Comparison of ENCODE assay signal across 20 cellular contexts in genomic region chr6:14053776-14054175, GRCh38.
DNase-seq lines count a peak whose midpoint lies in the region; ATAC-seq, FAIRE-seq and TF ChIP-seq lines count a peak whose summit lies in the region.
"Had no signal": no experiment of that assay in that cellular context is flagged by ENCODE, and none has a peak within 500 bp of the region (broad histone marks: within the 10 kb centered on the region; RNA-seq: fewer than 3 reads in every experiment).

No MANE protein-coding gene starts in this region.

- H3K23ac ChIP-seq in IMR-90 (ENCODE audit: low read depth, low read length), result no peak overlapping the region

- no peak overlapping the region for H3K4me3 ChIP-seq in IMR-90 (ENCODE audit: insufficient read depth, low read depth, low read length)
- no peak overlapping the region for H3K4me3 ChIP-seq in K562
- H3K4me3 ChIP-seq: PC-9 had no signal

- no peak overlapping the region for H4K91ac ChIP-seq in IMR-90 (ENCODE audit: insufficient read depth, low read depth, low read length)

- dilution Hi-C loops in IMR-90 (cut with HindIII; ENCODE audit: low sequenced_read_pairs, unreplicated experiment), result no loop called here

- no peak overlapping the region for H3K27ac ChIP-seq in IMR-90 (ENCODE audit: insufficient read depth, low read length)
- H3K27ac ChIP-seq in K562 (ENCODE audit: extremely low read depth, low read depth, low read length), result no peak overlapping the region
- no peak overlapping the region for H3K27ac ChIP-seq in foreskin keratinocyte
- H3K27ac ChIP-seq: PC-9 had no signal

- no peak overlapping the region for H4K5ac ChIP-seq in IMR-90 (ENCODE audit: low read depth, low read length)

- no peak overlapping the region for H3K4ac ChIP-seq in IMR-90 (ENCODE audit: low read depth, low read length)

- DNase-seq in EL (peak; percentile 38), IMR-90 (peak; percentile 48), K562 (ENCODE audit: extremely low read depth in 1 of 4, low spot score in 3 of 4) (no peak), foreskin keratinocyte (peak; percentile 58 to 76), T-helper 9 cell (no peak), GDM1 (lab: John Stamatoyannopoulos, UW) (no peak), endothelial cell (ENCODE audit: low spot score) (no peak)
- DNase-seq: ACHN; BE2C; CD4-positive, alpha-beta memory T cell; GF-D8; NCI-H1417 treated with DMSO at 0.1 percent for 48 hours; NCI-H1930; NCI-H2171; NCI-H446; NCI-H748 treated with DMSO at 0.1 percent for 48 hours; PC-9 had no signal

- H2AFZ ChIP-seq in IMR-90 (replicated peaks; ENCODE audit: low read length, poor library complexity), result no peak overlapping the region
- H2AFZ ChIP-seq in K562 (ENCODE audit: low read depth, low read length), result no peak overlapping the region
- H2AFZ ChIP-seq: PC-9 had no signal

- BruUV-seq in IMR-90 (replicated peaks; lab: Mats Ljungman, UMichigan) (no TSS peak), K562 (replicated peaks; lab: Mats Ljungman, UMichigan) (no TSS peak)

- H3K4me2 ChIP-seq in IMR-90 (ENCODE audit: low read depth, low read length) (no peak overlapping the region; the same call in 1 of the 2 replicates), K562 (ENCODE audit: insufficient read depth, low read length) (no peak overlapping the region)
- H3K4me2 ChIP-seq: PC-9 had no signal

- H3K36me3 ChIP-seq in IMR-90 (ENCODE audit: control insufficient read depth, insufficient read depth, low read length) (no peaks in the 10 kb centered on the region), K562 (ENCODE audit: control insufficient read depth, insufficient read depth, low read length) (no peaks in the 10 kb centered on the region)
- H3K36me3 ChIP-seq: BE2C had no signal

- H2BK5ac ChIP-seq in IMR-90 (ENCODE audit: low read depth, low read length, poor library complexity, severe bottlenecking), result no peak overlapping the region

- H3K9ac ChIP-seq in IMR-90 (ENCODE audit: low read depth, low read length) (no peak overlapping the region), K562 (ENCODE audit: insufficient read depth in 1 of 2, low read depth in 2 of 2, low read length in 2 of 2) (no peak overlapping the region)

- H4K8ac ChIP-seq in IMR-90 (ENCODE audit: low read depth in 2 of 2, low read length in 2 of 2), result no peak overlapping the region

- no peaks in the 10 kb centered on the region for H3K4me1 Mint-ChIP-seq in stimulated activated memory B cell treated with anti-CD40 and anti-IgM and Interleukin-4, amounts not matched to agents 10 μg/mL and 1 μg/mL and 100 μg/mL, for 72 hours
- H3K4me1 Mint-ChIP-seq in endothelial cell (ENCODE audit: unreplicated experiment), result no peaks in the 10 kb centered on the region
- H3K4me1 Mint-ChIP-seq: CD4-positive, alpha-beta memory T cell had no signal

- H3K27me3 ChIP-seq in IMR-90 (ENCODE audit: control insufficient read depth, insufficient read depth, low read length) (peaks cover 12% of the 10 kb centered on the region), K562 (ENCODE audit: control insufficient read depth in 2 of 2, insufficient read depth in 2 of 2, low read length in 2 of 2) (no peaks in the 10 kb centered on the region), foreskin keratinocyte (no peaks in the 10 kb centered on the region)
- H3K27me3 ChIP-seq: BE2C had no signal

- no CpG with 5 or more reads among the region's 2 CpGs for WGBS in IMR-90 (ENCODE audit: extremely low coverage in 2 of 2, insufficient read length in 1 of 2), 2 experiments
- WGBS in K562 (ENCODE audit: insufficient coverage, low coverage, missing lambda C conversion rate), result 26% methylated on average over 2 of the region's 2 CpGs

- no peak overlapping the region for H3K4me3 Mint-ChIP-seq in stimulated activated memory B cell treated with anti-CD40 and anti-IgM and Interleukin-4, amounts not matched to agents 10 μg/mL and 1 μg/mL and 100 μg/mL, for 72 hours
- no peak overlapping the region for H3K4me3 Mint-ChIP-seq in endothelial cell (ENCODE audit: unreplicated experiment)
- H3K4me3 Mint-ChIP-seq: CD4-positive, alpha-beta memory T cell had no signal

- no peak overlapping the region for H3K18ac ChIP-seq in IMR-90 (ENCODE audit: low read depth, low read length)

- TF ChIP-seq EP300 in K562 (IDR thresholded peaks at IDR 0.05; ENCODE audit: low read length), result no peak

- H3K9me3 ChIP-seq in IMR-90 (ENCODE audit: control insufficient read depth, insufficient read depth, low read length) (no peaks in the 10 kb centered on the region), K562 (replicated peaks; ENCODE audit: control insufficient read depth, insufficient read depth, low read depth, low read length) (no peaks in the 10 kb centered on the region)
- H3K9me3 ChIP-seq: BE2C had no signal

- no peaks in the 10 kb centered on the region for H3K4me1 ChIP-seq in IMR-90 (ENCODE audit: control insufficient read depth, insufficient read depth, low read length)
- H3K4me1 ChIP-seq in K562 (replicated peaks in 1 of 2; ENCODE audit: control insufficient read depth in 2 of 2, insufficient read depth in 2 of 2, low read length in 2 of 2), result no peaks in the 10 kb centered on the region; a peak in 1 of 5 replicates
- H3K4me1 ChIP-seq in foreskin keratinocyte, result no peaks in the 10 kb centered on the region
- H3K4me1 ChIP-seq: BE2C had no signal

- no peaks in the 10 kb centered on the region for H3K79me1 ChIP-seq in IMR-90 (ENCODE audit: low read depth in 1 of 2, low read length in 2 of 2)

- TF ChIP-seq POLR2A in IMR-90 (IDR thresholded peaks at IDR 0.05; ENCODE audit: low read depth, low read length), result no peak
- TF ChIP-seq POLR2A in K562 (conservative IDR thresholded peaks at IDR 0.05), result no peak

- CTCF ChIA-PET in IMR-90 (lab: Yijun Ruan, JAX), result interaction anchor here (0.8 to 1.3 kb wide), 2 partner anchors 13 to 145 kb away, joined by 3 to 4 read pairs; no protein-coding TSS in a partner anchor
- CTCF ChIA-PET in K562 (lab: Yijun Ruan, JAX; ENCODE audit: low intra/inter-chr PET ratio), result no interaction called here

- no peak for TF ChIP-seq CTCF in IMR-90 (conservative IDR thresholded peaks at IDR 0.05; ENCODE audit: low read depth, low read length)
- no peak for TF ChIP-seq CTCF in K562 (IDR thresholded peaks at IDR 0.05 in 2 of 3, conservative IDR thresholded peaks at IDR 0.05 in 1 of 3; ENCODE audit: insufficient read depth in 2 of 3, low read depth in 1 of 3, low read length in 3 of 3)
- no peak for TF ChIP-seq CTCF in foreskin keratinocyte (conservative IDR thresholded peaks at IDR 0.05)
- no peak for TF ChIP-seq CTCF in endothelial cell (IDR thresholded peaks at IDR 0.05; ENCODE audit: unreplicated experiment)

- no peaks in the 10 kb centered on the region for H3K36me3 Mint-ChIP-seq in stimulated activated memory B cell treated with anti-CD40 and anti-IgM and Interleukin-4, amounts not matched to agents 10 μg/mL and 1 μg/mL and 100 μg/mL, for 72 hours
- H3K36me3 Mint-ChIP-seq in endothelial cell (ENCODE audit: low read depth, unreplicated experiment), result no peaks in the 10 kb centered on the region
- H3K36me3 Mint-ChIP-seq: CD4-positive, alpha-beta memory T cell had no signal

- H2BK120ac ChIP-seq in IMR-90 (ENCODE audit: low read depth, low read length), result no peak overlapping the region

- POLR2A ChIA-PET in IMR-90 (lab: Charles Lee; ENCODE audit: unreplicated experiment), result no interaction called here
- POLR2A ChIA-PET in K562 (lab: Yijun Ruan, JAX), result interaction anchor here (0.7 to 1.7 kb wide), 4 partner anchors 13 to 287 kb away, joined by 3 to 5 read pairs (median 3); partner anchors contain the start of gene RNF182

- no peak overlapping the region for H2AK9ac ChIP-seq in IMR-90 (replicated peaks; ENCODE audit: low read depth, low read length, poor library complexity)

- no peaks in the 10 kb centered on the region for H3K9me1 ChIP-seq in IMR-90 (ENCODE audit: insufficient read depth, low read length)
- H3K9me1 ChIP-seq in K562 (ENCODE audit: control insufficient read depth, insufficient read depth, low read length), result no peaks in the 10 kb centered on the region

- ATAC-seq in IMR-90 (ENCODE audit: low read depth) (no peak), K562 (no peak), foreskin keratinocyte (peak; percentile 70)
- no peak for ATAC-seq in stimulated activated memory B cell treated with anti-CD40 and anti-IgM and Interleukin-4, amounts not matched to agents 10 μg/mL and 1 μg/mL and 100 μg/mL, for 72 hours
- ATAC-seq: Right ventricle myocardium inferior had no signal

- intact Hi-C loops in IMR-90 (cut with micrococcal nuclease) (no loop called here), K562 (cut with micrococcal nuclease) (no loop called here)

- no peak overlapping the region for H2AK5ac ChIP-seq in IMR-90 (ENCODE audit: low read depth, low read length)

- H4K20me1 ChIP-seq in IMR-90 (ENCODE audit: insufficient read depth, low read length), result no peaks in the 10 kb centered on the region
- H4K20me1 ChIP-seq in K562 (replicated peaks; ENCODE audit: control insufficient read depth, insufficient read depth, low read length), result no peaks in the 10 kb centered on the region

- no peaks in the 10 kb centered on the region for H3K79me2 ChIP-seq in K562 (ENCODE audit: control insufficient read depth, insufficient read depth, low read length)

- H3K9me3 Mint-ChIP-seq in stimulated activated memory B cell treated with anti-CD40 and anti-IgM and Interleukin-4, amounts not matched to agents 10 μg/mL and 1 μg/mL and 100 μg/mL, for 72 hours, result no peaks in the 10 kb centered on the region
- H3K9me3 Mint-ChIP-seq in endothelial cell (ENCODE audit: unreplicated experiment), result no peaks in the 10 kb centered on the region
- H3K9me3 Mint-ChIP-seq: CD4-positive, alpha-beta memory T cell had no signal

- H2BK20ac ChIP-seq in IMR-90 (ENCODE audit: low read depth, low read length), result no peak overlapping the region

- H3K14ac ChIP-seq in IMR-90 (replicated peaks; ENCODE audit: low read depth, low read length), result no peak overlapping the region

- no peak overlapping the region for H3K56ac ChIP-seq in IMR-90 (ENCODE audit: extremely low read depth, insufficient read depth, low read length)

- H3K27ac Mint-ChIP-seq in stimulated activated memory B cell treated with anti-CD40 and anti-IgM and Interleukin-4, amounts not matched to agents 10 μg/mL and 1 μg/mL and 100 μg/mL, for 72 hours, result no peak overlapping the region
- no peak overlapping the region for H3K27ac Mint-ChIP-seq in endothelial cell (ENCODE audit: unreplicated experiment)
- H3K27ac Mint-ChIP-seq: CD4-positive, alpha-beta memory T cell had no signal

- H3K27me3 Mint-ChIP-seq in stimulated activated memory B cell treated with anti-CD40 and anti-IgM and Interleukin-4, amounts not matched to agents 10 μg/mL and 1 μg/mL and 100 μg/mL, for 72 hours, result peaks cover 7% of the 10 kb centered on the region
- peaks cover 5% of the 10 kb centered on the region for H3K27me3 Mint-ChIP-seq in endothelial cell (ENCODE audit: unreplicated experiment)

- H2BK15ac ChIP-seq in IMR-90 (ENCODE audit: low read depth, low read length), result no peak overlapping the region

- in situ Hi-C loops in IMR-90 (cut with MboI; ENCODE audit: low sequenced_read_pairs), result no loop called here
- in situ Hi-C loops in K562 (cut with MboI), result no loop called here

- TF ChIP-seq RAD21 in IMR-90 (IDR thresholded peaks at IDR 0.05; ENCODE audit: low read length) (no peak), K562 (CRISPR knock-in tag; conservative IDR thresholded peaks at IDR 0.05 in 1 of 2, IDR thresholded peaks at IDR 0.05 in 1 of 2) (no peak)

- FAIRE-seq in K562 (lab: Jason Lieb, UNC), result no peak
- FAIRE-seq: H1 had no signal

TF ChIP-seq in IMR-90, 13 proteins besides CTCF, POLR2A, EP300 and RAD21 (continues in another document):
- TF ChIP-seq SMC3 (IDR thresholded peaks at IDR 0.05; ENCODE audit: low read depth, low read length), result no peak

TF ChIP-seq in K562, 482 proteins besides CTCF, POLR2A, EP300 and RAD21 (continues in another document):
- no peak for TF ChIP-seq KLF1 (tag; IDR thresholded peaks at IDR 0.05)

Comparison
In these comparisons a context has a peak if more than half of its experiments do, and no peak if none do; other contexts are left out.
1. DNase-seq: peak in EL (single experiment), IMR-90 (single experiment) and foreskin keratinocyte (2 of 2); none in K562 (0 of 4), T-helper 9 cell (single experiment), GDM1 (single experiment) and endothelial cell (single experiment).